ENCODE assay signal across 1 cellular context in genomic region chr6:31528821-31529328, GRCh38.
TF ChIP-seq lines count a peak whose summit lies in the region.

A gene with protein sequence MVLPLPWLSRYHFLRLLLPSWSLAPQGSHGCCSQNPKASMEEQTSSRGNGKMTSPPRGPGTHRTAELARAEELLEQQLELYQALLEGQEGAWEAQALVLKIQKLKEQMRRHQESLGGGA (plus strand): TSS chr6:31528962. CDS start chr6:31529015, 53 bp downstream.

TF ChIP-seq in K562, 482 proteins besides CTCF, POLR2A, EP300 and RAD21 (continued from another document):
- TF ChIP-seq, protein P1, sequence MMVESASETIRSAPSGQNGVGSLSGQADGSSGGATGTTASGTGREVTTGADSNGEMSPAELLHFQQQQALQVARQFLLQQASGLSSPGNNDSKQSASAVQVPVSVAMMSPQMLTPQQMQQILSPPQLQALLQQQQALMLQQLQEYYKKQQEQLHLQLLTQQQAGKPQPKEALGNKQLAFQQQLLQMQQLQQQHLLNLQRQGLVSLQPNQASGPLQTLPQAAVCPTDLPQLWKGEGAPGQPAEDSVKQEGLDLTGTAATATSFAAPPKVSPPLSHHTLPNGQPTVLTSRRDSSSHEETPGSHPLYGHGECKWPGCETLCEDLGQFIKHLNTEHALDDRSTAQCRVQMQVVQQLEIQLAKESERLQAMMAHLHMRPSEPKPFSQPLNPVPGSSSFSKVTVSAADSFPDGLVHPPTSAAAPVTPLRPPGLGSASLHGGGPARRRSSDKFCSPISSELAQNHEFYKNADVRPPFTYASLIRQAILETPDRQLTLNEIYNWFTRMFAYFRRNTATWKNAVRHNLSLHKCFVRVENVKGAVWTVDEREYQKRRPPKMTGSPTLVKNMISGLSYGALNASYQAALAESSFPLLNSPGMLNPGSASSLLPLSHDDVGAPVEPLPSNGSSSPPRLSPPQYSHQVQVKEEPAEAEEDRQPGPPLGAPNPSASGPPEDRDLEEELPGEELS (CRISPR knock-in tag; IDR thresholded peaks at IDR 0.05; ENCODE audit: borderline replicate concordance): no peak
- TF ChIP-seq, protein P2, sequence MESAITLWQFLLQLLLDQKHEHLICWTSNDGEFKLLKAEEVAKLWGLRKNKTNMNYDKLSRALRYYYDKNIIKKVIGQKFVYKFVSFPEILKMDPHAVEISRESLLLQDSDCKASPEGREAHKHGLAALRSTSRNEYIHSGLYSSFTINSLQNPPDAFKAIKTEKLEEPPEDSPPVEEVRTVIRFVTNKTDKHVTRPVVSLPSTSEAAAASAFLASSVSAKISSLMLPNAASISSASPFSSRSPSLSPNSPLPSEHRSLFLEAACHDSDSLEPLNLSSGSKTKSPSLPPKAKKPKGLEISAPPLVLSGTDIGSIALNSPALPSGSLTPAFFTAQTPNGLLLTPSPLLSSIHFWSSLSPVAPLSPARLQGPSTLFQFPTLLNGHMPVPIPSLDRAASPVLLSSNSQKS (CRISPR knock-in tag; IDR thresholded peaks at IDR 0.05): no peak
- TF ChIP-seq KLF13 (tag; IDR thresholded peaks at IDR 0.05; ENCODE audit: borderline replicate concordance, low read depth) (no peak), ZNF253 (CRISPR knock-in tag; conservative IDR thresholded peaks at IDR 0.05) (no peak), ZNF239 (CRISPR knock-in tag; IDR thresholded peaks at IDR 0.05) (no peak), HDAC6 (IDR thresholded peaks at IDR 0.05; ENCODE audit: low read depth, low read length) (no peak), NFATC3 (IDR thresholded peaks at IDR 0.05) (no peak), HSF4 (CRISPR knock-in tag; IDR thresholded peaks at IDR 0.05; ENCODE audit: borderline replicate concordance) (no peak), EHMT2 (IDR thresholded peaks at IDR 0.05) (no peak), SOX6 (IDR thresholded peaks at IDR 0.05) (no peak), ARID4B (CRISPR knock-in tag; IDR thresholded peaks at IDR 0.05) (no peak), MAFK (IDR thresholded peaks at IDR 0.05; ENCODE audit: low read length) (no peak), POLR2G (IDR thresholded peaks at IDR 0.05; ENCODE audit: low read depth, low read length) (peak; percentile 80), MAZ (CRISPR knock-in tag; conservative IDR thresholded peaks at IDR 0.05 in 1 of 2, IDR thresholded peaks at IDR 0.05 in 1 of 2) (no peak), MCM5 (IDR thresholded peaks at IDR 0.05; ENCODE audit: low read depth) (no peak), STAG1 (CRISPR knock-in tag; IDR thresholded peaks at IDR 0.05; ENCODE audit: borderline replicate concordance) (no peak), THRB (CRISPR knock-in tag; conservative IDR thresholded peaks at IDR 0.05) (peak; percentile 45; the same call in 1 of the 2 replicates), ID3 (CRISPR knock-in tag; IDR thresholded peaks at IDR 0.05) (no peak), ID3 (tag; IDR thresholded peaks at IDR 0.05) (no peak), SNAPC5 (CRISPR knock-in tag; IDR thresholded peaks at IDR 0.05) (no peak)
- TF ChIP-seq, protein P3, sequence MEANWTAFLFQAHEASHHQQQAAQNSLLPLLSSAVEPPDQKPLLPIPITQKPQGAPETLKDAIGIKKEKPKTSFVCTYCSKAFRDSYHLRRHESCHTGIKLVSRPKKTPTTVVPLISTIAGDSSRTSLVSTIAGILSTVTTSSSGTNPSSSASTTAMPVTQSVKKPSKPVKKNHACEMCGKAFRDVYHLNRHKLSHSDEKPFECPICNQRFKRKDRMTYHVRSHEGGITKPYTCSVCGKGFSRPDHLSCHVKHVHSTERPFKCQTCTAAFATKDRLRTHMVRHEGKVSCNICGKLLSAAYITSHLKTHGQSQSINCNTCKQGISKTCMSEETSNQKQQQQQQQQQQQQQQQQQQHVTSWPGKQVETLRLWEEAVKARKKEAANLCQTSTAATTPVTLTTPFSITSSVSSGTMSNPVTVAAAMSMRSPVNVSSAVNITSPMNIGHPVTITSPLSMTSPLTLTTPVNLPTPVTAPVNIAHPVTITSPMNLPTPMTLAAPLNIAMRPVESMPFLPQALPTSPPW (CRISPR knock-in tag; IDR thresholded peaks at IDR 0.05): no peak; the same call in 1 of the 2 replicates
- TF ChIP-seq, protein P4, sequence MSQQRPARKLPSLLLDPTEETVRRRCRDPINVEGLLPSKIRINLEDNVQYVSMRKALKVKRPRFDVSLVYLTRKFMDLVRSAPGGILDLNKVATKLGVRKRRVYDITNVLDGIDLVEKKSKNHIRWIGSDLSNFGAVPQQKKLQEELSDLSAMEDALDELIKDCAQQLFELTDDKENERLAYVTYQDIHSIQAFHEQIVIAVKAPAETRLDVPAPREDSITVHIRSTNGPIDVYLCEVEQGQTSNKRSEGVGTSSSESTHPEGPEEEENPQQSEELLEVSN (IDR thresholded peaks at IDR 0.05; ENCODE audit: borderline replicate concordance in 1 of 2, extremely low read depth in 1 of 2, insufficient read depth in 1 of 2, insufficient read length in 1 of 2, low read depth in 1 of 2, low read length in 1 of 2, poor library complexity in 1 of 2, severe bottlenecking in 1 of 2): no peak
- TF ChIP-seq, protein P5, sequence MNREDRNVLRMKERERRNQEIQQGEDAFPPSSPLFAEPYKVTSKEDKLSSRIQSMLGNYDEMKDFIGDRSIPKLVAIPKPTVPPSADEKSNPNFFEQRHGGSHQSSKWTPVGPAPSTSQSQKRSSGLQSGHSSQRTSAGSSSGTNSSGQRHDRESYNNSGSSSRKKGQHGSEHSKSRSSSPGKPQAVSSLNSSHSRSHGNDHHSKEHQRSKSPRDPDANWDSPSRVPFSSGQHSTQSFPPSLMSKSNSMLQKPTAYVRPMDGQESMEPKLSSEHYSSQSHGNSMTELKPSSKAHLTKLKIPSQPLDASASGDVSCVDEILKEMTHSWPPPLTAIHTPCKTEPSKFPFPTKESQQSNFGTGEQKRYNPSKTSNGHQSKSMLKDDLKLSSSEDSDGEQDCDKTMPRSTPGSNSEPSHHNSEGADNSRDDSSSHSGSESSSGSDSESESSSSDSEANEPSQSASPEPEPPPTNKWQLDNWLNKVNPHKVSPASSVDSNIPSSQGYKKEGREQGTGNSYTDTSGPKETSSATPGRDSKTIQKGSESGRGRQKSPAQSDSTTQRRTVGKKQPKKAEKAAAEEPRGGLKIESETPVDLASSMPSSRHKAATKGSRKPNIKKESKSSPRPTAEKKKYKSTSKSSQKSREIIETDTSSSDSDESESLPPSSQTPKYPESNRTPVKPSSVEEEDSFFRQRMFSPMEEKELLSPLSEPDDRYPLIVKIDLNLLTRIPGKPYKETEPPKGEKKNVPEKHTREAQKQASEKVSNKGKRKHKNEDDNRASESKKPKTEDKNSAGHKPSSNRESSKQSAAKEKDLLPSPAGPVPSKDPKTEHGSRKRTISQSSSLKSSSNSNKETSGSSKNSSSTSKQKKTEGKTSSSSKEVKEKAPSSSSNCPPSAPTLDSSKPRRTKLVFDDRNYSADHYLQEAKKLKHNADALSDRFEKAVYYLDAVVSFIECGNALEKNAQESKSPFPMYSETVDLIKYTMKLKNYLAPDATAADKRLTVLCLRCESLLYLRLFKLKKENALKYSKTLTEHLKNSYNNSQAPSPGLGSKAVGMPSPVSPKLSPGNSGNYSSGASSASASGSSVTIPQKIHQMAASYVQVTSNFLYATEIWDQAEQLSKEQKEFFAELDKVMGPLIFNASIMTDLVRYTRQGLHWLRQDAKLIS (CRISPR knock-in tag; IDR thresholded peaks at IDR 0.05): no peak
